25 cellular contexts compared by ENCODE assay signal in the genomic region with DNA sequence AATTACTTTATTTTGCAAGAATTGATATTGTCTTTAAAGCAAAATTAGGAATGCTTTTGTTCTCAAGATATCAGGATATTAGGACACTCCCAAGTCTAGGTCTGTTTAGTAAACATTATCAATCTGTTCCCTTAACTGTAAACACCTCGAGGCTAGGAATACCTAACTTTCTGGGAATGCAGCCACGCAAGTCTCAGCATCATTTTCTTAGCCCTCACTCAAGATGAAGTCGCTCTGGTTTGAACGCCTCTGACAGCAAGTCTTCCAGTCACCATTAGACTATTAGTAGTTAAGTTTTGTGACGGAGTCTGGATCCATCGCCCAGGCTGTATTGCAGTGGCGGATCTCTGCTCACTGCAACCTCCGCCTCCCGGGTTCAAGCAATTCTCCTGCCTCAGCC.
DNase-seq lines count a peak whose midpoint lies in the region; ATAC-seq and TF ChIP-seq lines count a peak whose summit lies in the region.
"Had no signal": no experiment of that assay in that cellular context is flagged by ENCODE, and none has a peak within 500 bp of the region (broad histone marks: within the 10 kb centered on the region; RNA-seq: fewer than 3 reads in every experiment).

No MANE protein-coding gene starts in this region.

- intact Hi-C loops in PC-3 (cut with micrococcal nuclease): no loop called here

- H3K23ac ChIP-seq in trophoblast cell (ENCODE audit: low read length) (no peak overlapping the region), neuronal stem cell (ENCODE audit: low read depth, low read length, poor library complexity) (no peak overlapping the region)

- H2BK120ac ChIP-seq in trophoblast cell (ENCODE audit: insufficient read depth, low read length, poor library complexity): no peak overlapping the region
- no peak overlapping the region for H2BK120ac ChIP-seq in neuronal stem cell (ENCODE audit: low read depth, low read length)

- H3K27ac ChIP-seq in GM23338 (ENCODE audit: low read depth) (no peak overlapping the region), trophoblast cell (ENCODE audit: low read depth, low read length) (peak overlapping the region; percentile 19), neuronal stem cell (replicated peaks; ENCODE audit: low read length) (no peak overlapping the region), PC-3 (ENCODE audit: low read length) (no peak overlapping the region)
- H3K27ac ChIP-seq: BLaER1 had no signal

- peak overlapping the region; percentile 51 for H4K91ac ChIP-seq in trophoblast cell (ENCODE audit: low read depth, low read length)
- no peak overlapping the region for H4K91ac ChIP-seq in neuronal stem cell (ENCODE audit: low read depth, low read length, poor library complexity)

- CTCF ChIA-PET in PC-3 (lab: Charles Lee): no interaction called here

- H3K9ac ChIP-seq in trophoblast cell (ENCODE audit: low read length) (no peak overlapping the region), neuronal stem cell (ENCODE audit: low read depth, low read length, poor library complexity) (no peak overlapping the region), PC-3 (ENCODE audit: low read length) (no peak overlapping the region)
- H3K9ac ChIP-seq: BLaER1 had no signal

- H3K9me2 ChIP-seq in GM23338 (ENCODE audit: insufficient read depth) (no peaks in the 10 kb centered on the region), PC-3 (replicated peaks; ENCODE audit: low read length) (no peaks in the 10 kb centered on the region)

- H3K79me1 ChIP-seq in trophoblast cell (ENCODE audit: low read length) (no peaks in the 10 kb centered on the region), neuronal stem cell (ENCODE audit: low read depth, low read length) (peaks cover 2% of the 10 kb centered on the region)

- H4K8ac ChIP-seq in trophoblast cell (ENCODE audit: low read depth, low read length) (no peak overlapping the region), neuronal stem cell (ENCODE audit: low read depth, low read length) (no peak overlapping the region)

- POLR2A ChIA-PET in PC-3 (lab: Charles Lee; ENCODE audit: unreplicated experiment): no interaction called here

- no peak overlapping the region for H4K12ac ChIP-seq in trophoblast cell (ENCODE audit: low read depth, low read length)

- H2BK12ac ChIP-seq in trophoblast cell (ENCODE audit: low read length): no peak overlapping the region
- H2BK12ac ChIP-seq in neuronal stem cell (ENCODE audit: low read length): no peak overlapping the region

- H2AK5ac ChIP-seq in trophoblast cell (ENCODE audit: low read length) (no peak overlapping the region), neuronal stem cell (ENCODE audit: low read depth, low read length) (no peak overlapping the region)

- H3K4me1 ChIP-seq in GM23338 (ENCODE audit: insufficient read depth) (no peaks in the 10 kb centered on the region), trophoblast cell (ENCODE audit: control insufficient read depth in 1 of 2, insufficient read depth in 2 of 2, low read length in 2 of 2) (peaks cover 0 to 3% of the 10 kb centered on the region in 2 experiments), neuronal stem cell (ENCODE audit: control insufficient read depth in 2 of 2, insufficient read depth in 1 of 2, low read depth in 1 of 2, low read length in 2 of 2) (peaks cover 0 to 2% of the 10 kb centered on the region in 2 donors), PC-3 (ENCODE audit: insufficient read depth, low read length) (no peaks in the 10 kb centered on the region)
- H3K4me1 ChIP-seq: BE2C, BLaER1 had no signal

- no peak for TF ChIP-seq CTCF in GM23338 (conservative IDR thresholded peaks at IDR 0.05; ENCODE audit: low read depth in 2 of 2)
- TF ChIP-seq CTCF in GM10266 (IDR thresholded peaks at IDR 0.05; ENCODE audit: control insufficient read depth, insufficient read depth, low read depth, missing control alignments): no peak
- TF ChIP-seq CTCF in PC-3 (conservative IDR thresholded peaks at IDR 0.05; ENCODE audit: low read depth, low read length): no peak

- H3K9me3 Mint-ChIP-seq in GM23338: no peaks in the 10 kb centered on the region; the same call in 2 of the 3 replicates
- H3K9me3 Mint-ChIP-seq: CD4-positive, CD25-positive, alpha-beta regulatory T cell; CD8-positive, alpha-beta memory T cell had no signal

- H3K4ac ChIP-seq in trophoblast cell (ENCODE audit: low read depth, low read length) (no peak overlapping the region), neuronal stem cell (ENCODE audit: low read length) (no peak overlapping the region)

- H2AFZ ChIP-seq in GM23338: peak overlapping the region; percentile 24; the same call in 1 of the 2 replicates
- H2AFZ ChIP-seq in trophoblast cell (ENCODE audit: insufficient read depth, low read length, poor library complexity): no peak overlapping the region
- no peak overlapping the region for H2AFZ ChIP-seq in neuronal stem cell (ENCODE audit: low read length)
- H2AFZ ChIP-seq in PC-3 (ENCODE audit: low read length): no peak overlapping the region

- H3K9me3 ChIP-seq in trophoblast cell (ENCODE audit: insufficient read depth, low read depth, low read length) (no peaks in the 10 kb centered on the region), neuronal stem cell (replicated peaks in 1 of 2; ENCODE audit: control insufficient read depth in 2 of 2, insufficient read depth in 1 of 2, low read depth in 1 of 2, low read length in 2 of 2) (no peaks in the 10 kb centered on the region), PC-3 (ENCODE audit: low read length) (no peaks in the 10 kb centered on the region)
- H3K9me3 ChIP-seq: BE2C, BLaER1 had no signal

- H3K14ac ChIP-seq in trophoblast cell (ENCODE audit: low read length) (no peak overlapping the region), neuronal stem cell (ENCODE audit: low read length) (no peak overlapping the region)

- H3K4me2 ChIP-seq in GM23338 (no peak overlapping the region), trophoblast cell (ENCODE audit: low read length) (no peak overlapping the region), neuronal stem cell (ENCODE audit: insufficient read depth, low read length, poor library complexity, severe bottlenecking) (no peak overlapping the region), PC-3 (ENCODE audit: low read length) (no peak overlapping the region)
- H3K4me2 ChIP-seq: BLaER1 had no signal

- no peak overlapping the region for H3K4me3 Mint-ChIP-seq in GM23338
- H3K4me3 Mint-ChIP-seq: CD14-positive monocyte; CD4-positive, alpha-beta memory T cell; CD4-positive, CD25-positive, alpha-beta regulatory T cell; CD8-positive, alpha-beta memory T cell had no signal

- ATAC-seq in GM23338 (no peak), PC-3 (no peak)
- ATAC-seq: GM12878 had no signal

- H3K36me3 Mint-ChIP-seq in GM23338 (ENCODE audit: low read depth): no peaks in the 10 kb centered on the region
- H3K36me3 Mint-ChIP-seq: CD14-positive monocyte; CD4-positive, alpha-beta memory T cell; CD4-positive, CD25-positive, alpha-beta regulatory T cell; CD8-positive, alpha-beta memory T cell had no signal

- H3K4me1 Mint-ChIP-seq in GM23338: no peaks in the 10 kb centered on the region
- H3K4me1 Mint-ChIP-seq: CD14-positive monocyte; CD4-positive, alpha-beta memory T cell; CD4-positive, CD25-positive, alpha-beta regulatory T cell; CD8-positive, alpha-beta memory T cell had no signal

- H2BK5ac ChIP-seq in trophoblast cell (ENCODE audit: low read depth, low read length, poor library complexity) (peak overlapping the region; percentile 39), neuronal stem cell (ENCODE audit: low read length) (no peak overlapping the region)

- no peak overlapping the region for H2BK15ac ChIP-seq in neuronal stem cell (ENCODE audit: low read length)

- WGBS in trophoblast cell (ENCODE audit: extremely low coverage, insufficient coverage, insufficient read length): no CpG with 5 or more reads among the region's 9 CpGs
- no CpG with 5 or more reads among the region's 9 CpGs for WGBS in neuronal stem cell (ENCODE audit: extremely low coverage in 2 of 2, insufficient read length in 2 of 2, insufficient replicate concordance in 1 of 2), 2 donors

- H3K27me3 Mint-ChIP-seq in GM23338 (ENCODE audit: insufficient read depth, low read depth, poor library complexity): no peaks in the 10 kb centered on the region
- H3K27me3 Mint-ChIP-seq: CD4-positive, CD25-positive, alpha-beta regulatory T cell had no signal

- H4K20me1 ChIP-seq in GM23338 (replicated peaks; ENCODE audit: insufficient read depth) (no peaks in the 10 kb centered on the region), PC-3 (ENCODE audit: low read length) (no peaks in the 10 kb centered on the region)
- H4K20me1 ChIP-seq: BLaER1 had no signal

- no TSS peak for BruUV-seq in PC-3 (replicated peaks; lab: Mats Ljungman, UMichigan)

- DNase-seq in ELF-1 (ENCODE audit: low read depth, low spot score): peak; percentile 75
- no peak for DNase-seq in GM23338 (ENCODE audit: low spot score)
- peak; percentile 74 for DNase-seq in islet precursor cell
- peak; percentile 76 to 95 for DNase-seq in trophoblast cell
- no peak for DNase-seq in GM10266 (ENCODE audit: extremely low spot score)
- no peak for DNase-seq in neuronal stem cell (ENCODE audit: low spot score)
- DNase-seq in PC-3: no peak
- DNase-seq: 8988T; ACHN; BE2C; C1 segment of cervical spinal cord; CD4-positive, alpha-beta memory T cell; CD4-positive, CD25-positive, alpha-beta regulatory T cell; CD8-positive, alpha-beta memory T cell; COR-L47; DMS 273 treated with DMSO at 0.1 percent for 48 hours; DMS153; DMS53; DMS79; DND-41; EL; GF-D8 had no signal

- H3K27me3 ChIP-seq in GM23338 (ENCODE audit: insufficient read depth) (no peaks in the 10 kb centered on the region), trophoblast cell (ENCODE audit: insufficient read depth, low read length) (no peaks in the 10 kb centered on the region), neuronal stem cell (ENCODE audit: control insufficient read depth in 3 of 3, insufficient read depth in 3 of 3, low read depth in 1 of 3, low read length in 3 of 3) (no peaks in the 10 kb centered on the region), PC-3 (ENCODE audit: low read length) (no peaks in the 10 kb centered on the region)
- H3K27me3 ChIP-seq: BE2C, BLaER1 had no signal

- no peaks in the 10 kb centered on the region for H3K79me2 ChIP-seq in GM23338 (replicated peaks; ENCODE audit: insufficient read depth)
- H3K79me2 ChIP-seq in trophoblast cell (ENCODE audit: control insufficient read depth, insufficient read depth, low read length, poor library complexity): no peaks in the 10 kb centered on the region
- H3K79me2 ChIP-seq in PC-3 (ENCODE audit: low read length): no peaks in the 10 kb centered on the region

- H3K18ac ChIP-seq in trophoblast cell (ENCODE audit: low read length) (no peak overlapping the region), neuronal stem cell (ENCODE audit: low read length) (no peak overlapping the region)

- no peak overlapping the region for H3K27ac Mint-ChIP-seq in GM23338
- H3K27ac Mint-ChIP-seq: CD14-positive monocyte; CD4-positive, alpha-beta memory T cell; CD4-positive, CD25-positive, alpha-beta regulatory T cell; CD8-positive, alpha-beta memory T cell had no signal

- no peaks in the 10 kb centered on the region for H3K36me3 ChIP-seq in GM23338 (ENCODE audit: insufficient read depth)
- H3K36me3 ChIP-seq in trophoblast cell (ENCODE audit: control insufficient read depth in 1 of 2, insufficient read depth in 2 of 2, low read length in 2 of 2): no peaks in the 10 kb centered on the region
- H3K36me3 ChIP-seq in neuronal stem cell (replicated peaks in 1 of 2; ENCODE audit: control insufficient read depth in 2 of 2, insufficient read depth in 2 of 2, low read length in 2 of 2): no peaks in the 10 kb centered on the region
- no peaks in the 10 kb centered on the region for H3K36me3 ChIP-seq in PC-3 (ENCODE audit: low read depth, low read length)
- H3K36me3 ChIP-seq: BE2C, BLaER1 had no signal

- H3K4me3 ChIP-seq in GM23338: no peak overlapping the region
- no peak overlapping the region for H3K4me3 ChIP-seq in trophoblast cell (ENCODE audit: low read depth, low read length)
- H3K4me3 ChIP-seq in neuronal stem cell (ENCODE audit: low read length in 2 of 2): no peak overlapping the region
- no peak overlapping the region for H3K4me3 ChIP-seq in PC-3 (ENCODE audit: low read length)
- H3K4me3 ChIP-seq: BLaER1, GM12878 had no signal

- no peaks in the 10 kb centered on the region for H3F3A ChIP-seq in GM23338 (replicated peaks; ENCODE audit: low read depth)
- H3F3A ChIP-seq in PC-3 (ENCODE audit: low read length, unreplicated experiment): no peaks in the 10 kb centered on the region

Comparison
In these comparisons a context has a peak if more than half of its experiments do, and no peak if none do; other contexts are left out.
1. DNase-seq: peak in ELF-1 (single experiment), islet precursor cell (single experiment) and trophoblast cell (2 of 2); none in GM23338 (single experiment), GM10266 (single experiment), neuronal stem cell (single experiment) and PC-3 (single experiment).